Comparison of ENCODE assay signal across 16 cellular contexts in the genomic region with DNA sequence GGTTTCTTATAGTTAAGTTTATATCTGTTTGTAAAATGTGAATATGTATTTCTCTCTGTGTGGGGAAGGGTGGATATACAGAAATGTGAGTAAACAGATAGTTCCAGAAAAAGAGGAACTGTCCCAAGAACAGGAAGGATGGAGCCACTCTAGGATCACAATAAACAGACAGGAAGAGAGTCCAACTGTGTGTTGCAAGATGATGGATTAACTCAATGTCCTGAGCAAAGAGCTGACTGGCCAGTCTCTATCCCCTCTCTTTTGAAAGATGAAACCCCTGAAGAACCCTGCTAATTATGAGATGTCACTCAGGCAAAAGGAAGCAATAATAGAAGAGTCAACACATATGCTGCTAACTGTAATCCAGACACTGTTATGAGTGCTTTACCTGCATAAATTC.
DNase-seq lines count a peak whose midpoint lies in the region; ATAC-seq and TF ChIP-seq lines count a peak whose summit lies in the region.
"Had no signal": no experiment of that assay in that cellular context is flagged by ENCODE, and none has a peak within 500 bp of the region (broad histone marks: within the 10 kb centered on the region; RNA-seq: fewer than 3 reads in every experiment).

No MANE protein-coding gene starts in this region.

- H3K4me1 ChIP-seq in heart right ventricle, result peaks cover 0 to 63% (median 31%) of the 10 kb centered on the region in 9 donors

- no peak overlapping the region for H3K4me3 ChIP-seq in heart right ventricle
- H3K4me3 ChIP-seq: SK-N-MC, stomach had no signal

- no peaks in the 10 kb centered on the region for H3K27me3 ChIP-seq in heart right ventricle
- H3K27me3 ChIP-seq: stomach had no signal

- H3K27ac ChIP-seq in heart right ventricle, result peak overlapping the region in 7 of 10 donors; percentile 20 to 71 (median 62)
- H3K27ac ChIP-seq: SK-N-MC had no signal

- no peaks in the 10 kb centered on the region for H3K36me3 ChIP-seq in heart right ventricle
- H3K36me3 ChIP-seq: stomach had no signal

- no peak for DNase-seq in heart right ventricle
- no peak for DNase-seq in cardiac septum (ENCODE audit: low spot score)
- peak; percentile 48 for DNase-seq in OCI-M2 (lab: John Stamatoyannopoulos, UW; ENCODE audit: unreplicated experiment)
- DNase-seq in left colon, result no peak
- DNase-seq in stimulated activated CD4-positive, alpha-beta T cell treated with anti-CD3 and anti-CD28 coated beads, Interleukin-4, amount 100 ng/mL, for 1 hour, result no peak
- DNase-seq in amniotic stem cell (lab: John Stamatoyannopoulos, UW), result no peak
- no peak for DNase-seq in NCI-H446 treated with DMSO at 0.1 percent for 48 hours (lab: John Stamatoyannopoulos, UW)
- DNase-seq: activated gamma-delta T cell treated with Interleukin-2 at 50 U/mL for 16 hours, DMS79, IMR-90, midbrain, NCI-H1694 treated with DMSO at 0.1 percent for 48 hours, nucleus accumbens, stomach had no signal

- intact Hi-C loops in heart right ventricle (cut with DNase I) (no loop called here), cardiac septum (cut with DNase I) (no loop called here), left colon (cut with DNase I, micrococcal nuclease) (no loop called here)

- H3K9me3 ChIP-seq in heart right ventricle, result no peaks in the 10 kb centered on the region
- H3K9me3 ChIP-seq: stomach had no signal

- no peak for TF ChIP-seq CTCF in heart right ventricle (IDR thresholded peaks at IDR 0.05)

- ATAC-seq in heart right ventricle, result peak in 4 of 8 donors; percentile 38 to 75 (median 62)
- ATAC-seq in left colon, result peak; percentile 38
- no peak for ATAC-seq in GM18498 (IDR thresholded peaks at IDR 0.05; ENCODE audit: unreplicated experiment)
